In the genomic region with DNA sequence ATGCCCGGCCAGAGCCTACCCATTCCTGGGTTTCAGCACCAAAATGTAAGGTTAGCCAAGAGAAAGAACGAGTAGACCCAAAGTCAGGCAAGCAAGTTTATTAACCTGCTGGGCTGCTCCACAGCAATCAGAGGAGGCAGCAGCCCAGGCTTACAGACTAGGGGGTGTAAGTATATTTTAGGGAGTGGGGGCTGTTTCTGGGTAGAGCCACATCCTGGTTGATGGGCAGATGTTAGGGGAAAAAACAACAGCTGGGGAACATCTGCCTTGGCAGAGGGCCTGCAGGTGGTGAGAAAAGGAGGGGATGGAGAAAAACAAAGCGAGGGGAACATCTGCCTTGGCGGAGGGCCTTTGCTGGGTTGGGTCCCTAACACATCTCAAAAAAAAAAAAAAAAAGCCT, we compare ENCODE assay signal across 32 cellular contexts. TPM values are rescaled to one million over a fixed set of nuclear protein-coding genes. Genes with fewer than 3 reads are reported as not detected.
"Had no signal": no experiment of that assay in that cellular context is flagged by ENCODE, and none has a peak within 500 bp of the region (broad histone marks: within the 10 kb centered on the region; RNA-seq: fewer than 3 reads in every experiment).

No MANE protein-coding gene starts in this region.

- H3K27me3 ChIP-seq: left lung, right atrium auricular region, upper lobe of right lung, uterus had no signal

- H3K9me3 ChIP-seq: prostate gland, right atrium auricular region, suprapubic skin, transverse colon, upper lobe of right lung, uterus had no signal

- ATAC-seq: esophagus mucosa; gastroesophageal sphincter; heart right ventricle; left cardiac atrium; left lung; naive thymus-derived CD4-positive, alpha-beta T cell; sciatic nerve; stimulated activated naive CD8-positive, alpha-beta T cell treated with anti-CD3 and anti-CD28 coated beads, Interleukin-15, amount 100 ng/mL, for 72 hours; upper lobe of right lung had no signal

- H3K27ac ChIP-seq: epithelial cell of prostate, gastroesophageal sphincter, heart right ventricle, left lung, neural progenitor cell, prostate gland, right atrium auricular region, suprapubic skin, transverse colon, upper lobe of right lung, uterus had no signal

- H3K9ac ChIP-seq: neural progenitor cell had no signal

- DNase-seq: effector CD8-positive, alpha-beta T cell; endodermal cell; foreskin fibroblast; glutamatergic neuron; heart right ventricle; hippocampal formation; left cardiac atrium; mesendoderm; midbrain; naive thymus-derived CD4-positive, alpha-beta T cell; stimulated activated CD4-positive, alpha-beta T cell treated with anti-CD3 and anti-CD28 coated beads, Interleukin-12 subunit alpha, Interleukin-12 subunit beta, amount 100 ng/mL, for 4 hours; stimulated activated CD4-positive, alpha-beta T cell treated with anti-CD3 and anti-CD28 coated beads, Interleukin-1b, Interleukin-23, amount 100 ng/mL, for 48 hours; stimulated activated CD4-positive, alpha-beta T cell treated with anti-CD3 and anti-CD28 coated beads, Interleukin-4, amount 100 ng/mL, for 1 hour; stimulated activated CD8-positive, alpha-beta memory T cell treated with anti-CD3 and anti-CD28 coated beads, Interleukin-4, amount 100 ng/mL, for 48 hours; stimulated activated naive CD4-positive, alpha-beta T cell; stimulated activated naive CD8-positive, alpha-beta T cell treated with anti-CD3 and anti-CD28 coated beads, Interleukin-15, amount 100 ng/mL, for 72 hours; transverse colon; upper lobe of right lung; uterus had no signal

- H2AFZ ChIP-seq: neural progenitor cell had no signal

- H3K4me2 ChIP-seq: neural progenitor cell, smooth muscle cell had no signal

- H3K4me3 ChIP-seq: gastroesophageal sphincter, heart right ventricle, left lung, neural progenitor cell, prostate gland, right atrium auricular region, smooth muscle cell, suprapubic skin, transverse colon, upper lobe of right lung, uterus had no signal

- H3K4me1 ChIP-seq: gastroesophageal sphincter, heart right ventricle, left lung, prostate gland, right atrium auricular region, suprapubic skin, transverse colon, upper lobe of right lung, uterus had no signal

- H3K36me3 ChIP-seq: gastroesophageal sphincter, heart right ventricle, left lung, neural progenitor cell, prostate gland, right atrium auricular region, suprapubic skin, transverse colon, upper lobe of right lung, uterus had no signal

RNA-seq across cellular contexts. Expression of a gene that starts 15.0 kb away (rescaled TPM):
- total RNA-seq: esophagus mucosa; gastroesophageal sphincter; heart right ventricle; kidney epithelial cell; left cardiac atrium; left lung; lung microvascular endothelial cell; naive thymus-derived CD4-positive, alpha-beta T cell; osteocyte; right atrium auricular region; sciatic nerve; smooth muscle cell; upper lobe of right lung; uterus had no signal
